In genomic region chr7:81433196-81433595, GRCh38 we compare ENCODE assay signal across 30 cellular contexts.
DNase-seq lines count a peak whose midpoint lies in the region; ATAC-seq, FAIRE-seq and TF ChIP-seq lines count a peak whose summit lies in the region.
"Had no signal": no experiment of that assay in that cellular context is flagged by ENCODE, and none has a peak within 500 bp of the region (broad histone marks: within the 10 kb centered on the region; RNA-seq: fewer than 3 reads in every experiment).

No MANE protein-coding gene starts in this region.

- FAIRE-seq in keratinocyte (lab: Jason Lieb, UNC) = no peak
- FAIRE-seq: A204.1, GM12891 had no signal

- H3K9me1 ChIP-seq in keratinocyte (ENCODE audit: control insufficient read depth, extremely low read depth, insufficient read depth, low read length) = no peaks in the 10 kb centered on the region

- no peak overlapping the region for H3K4me3 ChIP-seq in breast epithelium
- no peak overlapping the region for H3K4me3 ChIP-seq in mammary epithelial cell (replicated peaks in 1 of 3; ENCODE audit: insufficient read depth in 1 of 3, low read depth in 2 of 3, low read length in 3 of 3)
- no peak overlapping the region for H3K4me3 ChIP-seq in keratinocyte (ENCODE audit: control insufficient read depth in 2 of 3, extremely low read depth in 1 of 3, insufficient read depth in 2 of 3, low read depth in 1 of 3, low read length in 3 of 3)
- H3K4me3 ChIP-seq: BLaER1 treated with 17β-estradiol and CSF1 and Interleukin-3, amounts not matched to agents 10 nM and 100 nM; GM23338; HAP-1; SJCRH30 had no signal

- DNase-seq in MCF 10A (ENCODE audit: unreplicated experiment) = no peak
- no peak for DNase-seq in breast epithelium (ENCODE audit: low spot score in 2 of 2)
- no peak for DNase-seq in mammary epithelial cell
- DNase-seq in keratinocyte (ENCODE audit: low read depth, low spot score) = no peak
- no peak for DNase-seq in Kasumi-1 (lab: John Stamatoyannopoulos, UW)
- DNase-seq in left colon = no peak
- DNase-seq: AML-193; Caco-2; CD4-positive, alpha-beta memory T cell; DMS79 treated with DMSO at 0.1 percent for 48 hours; GF-D8; HFFc6; NCI-H1092 treated with DMSO at 0.1 percent for 48 hours; NCI-H1436 treated with DMSO at 0.1 percent for 48 hours; NCI-H1930; NCI-H345; NCI-H510A treated with DMSO at 0.1 percent for 48 hours; NCI-H748 treated with DMSO at 0.1 percent for 48 hours; NK-92 treated with Interleukin-12 subunit alpha and Interleukin-12 subunit beta, amount 100 ng/mL, for 24 hours; PC-3; SJCRH30 had no signal

- H3K4me1 Mint-ChIP-seq in MCF 10A (ENCODE audit: insufficient read depth, unreplicated experiment) = peaks cover 25% of the 10 kb centered on the region
- H3K4me1 Mint-ChIP-seq: CD4-positive, alpha-beta memory T cell; IgD-negative memory B cell had no signal

- H3K27ac Mint-ChIP-seq in MCF 10A (ENCODE audit: low read depth, unreplicated experiment) = peak overlapping the region; percentile 49
- H3K27ac Mint-ChIP-seq: GM23338, HFFc6, IgD-negative memory B cell had no signal

- no peaks in the 10 kb centered on the region for H4K20me1 ChIP-seq in mammary epithelial cell (ENCODE audit: insufficient read depth, low read length)
- no peaks in the 10 kb centered on the region for H4K20me1 ChIP-seq in keratinocyte (ENCODE audit: control insufficient read depth, extremely low read depth, insufficient read depth, low read length)
- H4K20me1 ChIP-seq: BLaER1 treated with 17β-estradiol and CSF1 and Interleukin-3, amounts not matched to agents 10 nM and 100 nM had no signal

- CTCF ChIA-PET in MCF 10A (lab: Yijun Ruan, JAX) (interaction anchor here (0.6 to 1.1 kb wide), 3 partner anchors 8 to 843 kb away, joined by 4 to 5 read pairs (median 5); partner anchors contain the start of gene SEMA3C), mammary epithelial cell (lab: Charles Lee; ENCODE audit: low non-redundant PET) (no interaction called here)

- in situ Hi-C loops in mammary epithelial cell (cut with MboI; ENCODE audit: low sequenced_read_pairs in 2 of 2) = no loop called here

- dilution Hi-C loops in mammary epithelial cell (cut with HindIII; ENCODE audit: low sequenced_read_pairs) (no loop called here), keratinocyte (cut with MboI; ENCODE audit: extremely low pct_ligation_motif_present, low sequenced_read_pairs) (no loop called here)

- no peaks in the 10 kb centered on the region for H3K9me3 ChIP-seq in breast epithelium
- no peaks in the 10 kb centered on the region for H3K9me3 ChIP-seq in mammary epithelial cell (replicated peaks; ENCODE audit: insufficient read depth, low read length)
- no peaks in the 10 kb centered on the region for H3K9me3 ChIP-seq in keratinocyte (ENCODE audit: control insufficient read depth, low read depth, low read length)
- H3K9me3 ChIP-seq: Caco-2, HAP-1, SJCRH30 had no signal

- H3K4me1 ChIP-seq in breast epithelium (no peaks in the 10 kb centered on the region), mammary epithelial cell (ENCODE audit: insufficient read depth, low read length) (peaks cover 12% of the 10 kb centered on the region), keratinocyte (ENCODE audit: control insufficient read depth, extremely low read depth, insufficient read depth, low read length) (peaks cover 11% of the 10 kb centered on the region)
- H3K4me1 ChIP-seq: BLaER1 treated with 17β-estradiol and CSF1 and Interleukin-3, amounts not matched to agents 10 nM and 100 nM; Caco-2; HAP-1 had no signal

- WGBS in mammary epithelial cell (ENCODE audit: low coverage, missing lambda C conversion rate) = 57% methylated on average over 1 of the region's 1 CpG

- BruUV-seq in MCF 10A (replicated peaks; lab: Mats Ljungman, UMichigan) = no TSS peak
- BruUV-seq in mammary epithelial cell (replicated peaks; lab: Mats Ljungman, UMichigan) = no TSS peak

- H3K9me3 Mint-ChIP-seq in MCF 10A (ENCODE audit: unreplicated experiment) = peaks cover 26% of the 10 kb centered on the region

- no peaks in the 10 kb centered on the region for H3K36me3 Mint-ChIP-seq in MCF 10A (ENCODE audit: insufficient read depth, unreplicated experiment)
- H3K36me3 Mint-ChIP-seq: CD4-positive, alpha-beta memory T cell; IgD-negative memory B cell had no signal

- no peaks in the 10 kb centered on the region for H3K79me2 ChIP-seq in mammary epithelial cell (ENCODE audit: insufficient read depth, low read length)
- no peaks in the 10 kb centered on the region for H3K79me2 ChIP-seq in keratinocyte (ENCODE audit: control insufficient read depth, insufficient read depth, low read length)

- H3K27me3 Mint-ChIP-seq in MCF 10A (ENCODE audit: insufficient read depth, unreplicated experiment) = no peaks in the 10 kb centered on the region
- H3K27me3 Mint-ChIP-seq: CD4-positive, alpha-beta memory T cell; IgD-negative memory B cell had no signal

- H2AFZ ChIP-seq in mammary epithelial cell (ENCODE audit: low read depth, low read length) = peak overlapping the region; percentile 73
- H2AFZ ChIP-seq in keratinocyte (ENCODE audit: control insufficient read depth, low read length) = peak overlapping the region; percentile 61
- H2AFZ ChIP-seq: GM23338 had no signal

- no peak for TF ChIP-seq POLR2A in breast epithelium (IDR thresholded peaks at IDR 0.05)

- intact Hi-C loops in MCF 10A (cut with micrococcal nuclease) (no loop called here), breast epithelium (cut with DNase I; ENCODE audit: low total_unique reads) (no loop called here), mammary epithelial cell (cut with micrococcal nuclease) (no loop called here), left colon (cut with DNase I, micrococcal nuclease) (no loop called here)

- H3K36me3 ChIP-seq in breast epithelium (no peaks in the 10 kb centered on the region), mammary epithelial cell (ENCODE audit: insufficient read depth, low read length) (no peaks in the 10 kb centered on the region), keratinocyte (ENCODE audit: control insufficient read depth in 2 of 2, extremely low read depth in 1 of 2, insufficient read depth in 2 of 2, low read length in 2 of 2) (no peaks in the 10 kb centered on the region)
- H3K36me3 ChIP-seq: BLaER1 treated with 17β-estradiol and CSF1 and Interleukin-3, amounts not matched to agents 10 nM and 100 nM; HAP-1; SJCRH30 had no signal

- ATAC-seq in HG02973 (IDR thresholded peaks at IDR 0.05; ENCODE audit: unreplicated experiment) (no peak), left colon (no peak)
- ATAC-seq: GM23338, PC-3, Right ventricle myocardium inferior had no signal

- H3K27me3 ChIP-seq in breast epithelium (no peaks in the 10 kb centered on the region), mammary epithelial cell (ENCODE audit: insufficient read depth, low read length) (no peaks in the 10 kb centered on the region), keratinocyte (ENCODE audit: control insufficient read depth, extremely low read depth, insufficient read depth, low read length) (no peaks in the 10 kb centered on the region)
- H3K27me3 ChIP-seq: BLaER1 treated with 17β-estradiol and CSF1 and Interleukin-3, amounts not matched to agents 10 nM and 100 nM; SJCRH30 had no signal

- H3K4me3 Mint-ChIP-seq in MCF 10A (ENCODE audit: unreplicated experiment) = no peak overlapping the region
- H3K4me3 Mint-ChIP-seq: CD4-positive, alpha-beta memory T cell; GM23338; HFFc6; IgD-negative memory B cell had no signal

- H3K4me2 ChIP-seq in mammary epithelial cell (ENCODE audit: insufficient read depth, low read depth, low read length) (peak overlapping the region; percentile 9), keratinocyte (ENCODE audit: control insufficient read depth, extremely low read depth, insufficient read depth, low read depth, low read length) (peak overlapping the region; percentile 3)
- H3K4me2 ChIP-seq: BLaER1 treated with 17β-estradiol and CSF1 and Interleukin-3, amounts not matched to agents 10 nM and 100 nM; GM23338; KMS-11 had no signal

- H3K9ac ChIP-seq in mammary epithelial cell (ENCODE audit: insufficient read depth, low read length) (no peak overlapping the region), keratinocyte (ENCODE audit: control insufficient read depth, extremely low read depth, insufficient read depth, low read length) (no peak overlapping the region)
- H3K9ac ChIP-seq: BLaER1 treated with 17β-estradiol and CSF1 and Interleukin-3, amounts not matched to agents 10 nM and 100 nM; KMS-11 had no signal

- POLR2A ChIA-PET in MCF 10A (lab: Yijun Ruan, JAX) = interaction anchor here (0.7 to 1.3 kb wide), 5 partner anchors 16 to 514 kb away, joined by 3 read pairs; partner anchors contain the start of gene SEMA3C

- TF ChIP-seq CTCF in MCF 10A (IDR thresholded peaks at IDR 0.05; ENCODE audit: unreplicated experiment) (no peak), breast epithelium (IDR thresholded peaks at IDR 0.05) (no peak), mammary epithelial cell (conservative IDR thresholded peaks at IDR 0.05 in 1 of 2, IDR thresholded peaks at IDR 0.05 in 1 of 2; ENCODE audit: extremely low read depth in 1 of 2, insufficient read depth in 1 of 2, low read depth in 1 of 2, low read length in 2 of 2) (no peak), keratinocyte (optimal IDR thresholded peaks at IDR 0.05 in 1 of 3, IDR thresholded peaks at IDR 0.05 in 1 of 3, conservative IDR thresholded peaks at IDR 0.05 in 1 of 3; ENCODE audit: extremely low read depth in 1 of 3, insufficient read depth in 2 of 3, low read length in 3 of 3) (no peak)

- H3K27ac ChIP-seq in breast epithelium (no peak overlapping the region), mammary epithelial cell (ENCODE audit: insufficient read depth, low read depth, low read length) (no peak overlapping the region), keratinocyte (ENCODE audit: control insufficient read depth, insufficient read depth, low read length) (peak overlapping the region; percentile 24)
- H3K27ac ChIP-seq: BLaER1 treated with 17β-estradiol and CSF1 and Interleukin-3, amounts not matched to agents 10 nM and 100 nM; KMS-11; SJCRH30 had no signal
